Comparison of ENCODE assay signal across 8 cellular contexts in the genomic region with DNA sequence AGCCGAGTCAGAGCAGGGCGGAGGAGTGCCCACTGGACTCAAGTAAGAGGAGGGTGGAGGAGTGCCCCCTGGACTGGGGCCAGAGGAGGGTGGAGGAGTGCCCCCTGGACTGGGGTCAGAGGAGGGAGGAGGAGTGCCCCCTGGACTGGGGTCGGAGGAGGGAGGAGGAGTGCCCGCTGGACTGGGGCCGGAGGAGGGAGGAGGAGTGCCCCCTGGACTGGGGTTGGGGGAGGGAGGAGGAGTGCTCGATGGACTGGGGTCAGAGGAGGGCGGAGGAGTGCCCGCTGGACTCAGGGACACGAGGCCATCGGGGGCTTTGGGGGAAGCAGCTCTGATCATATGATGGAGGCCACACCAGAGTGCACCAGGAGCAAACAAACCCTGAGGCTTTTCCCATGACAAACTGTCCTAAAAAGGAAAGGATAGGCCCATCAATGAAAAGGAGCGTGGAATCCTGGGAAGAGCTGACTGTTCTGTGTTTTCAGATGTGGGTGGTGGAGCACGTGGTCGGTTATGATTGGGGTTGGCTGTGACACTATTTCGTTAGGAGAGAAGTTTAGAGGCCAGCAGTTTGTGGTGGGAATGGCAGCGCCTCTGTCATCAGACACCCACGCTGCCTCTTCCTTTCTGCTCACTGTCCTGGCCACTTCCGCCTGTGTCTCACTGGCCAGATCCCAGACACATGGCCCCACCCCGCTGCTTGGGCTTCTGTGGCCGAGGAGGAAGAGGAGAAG.
DNase-seq lines count a peak whose midpoint lies in the region; ATAC-seq lines count a peak whose summit lies in the region.

No MANE protein-coding gene starts in this region.

- peak; percentile 59 for DNase-seq in SIG-M5 treated with dmso at 0.1 percent for 504 hours (lab: John Stamatoyannopoulos, UW; ENCODE audit: unreplicated experiment)
- no peak for DNase-seq in SIG-M5 (lab: John Stamatoyannopoulos, UW)
- peak; percentile 30 to 54 for DNase-seq in activated T-cell treated with anti-CD3 and anti-CD28 coated beads, Interleukin-2, amount 50 U/mL, for 48 hours
- DNase-seq in stromal cell of bone marrow (ENCODE audit: low read depth): peak; percentile 85
- no peak for DNase-seq in NCI-H187 (lab: John Stamatoyannopoulos, UW)

- peak overlapping the region; percentile 38 for H3K27ac ChIP-seq in layer of hippocampus (ENCODE audit: low read depth, low read length)

- H3K27me3 ChIP-seq in layer of hippocampus (ENCODE audit: control insufficient read depth, insufficient read depth, low read length): no peaks in the 10 kb centered on the region

- ATAC-seq in GM18909 (IDR thresholded peaks at IDR 0.05; ENCODE audit: poor library complexity, unreplicated experiment): no peak
- no peak for ATAC-seq in GM18502 (IDR thresholded peaks at IDR 0.05; ENCODE audit: poor library complexity, unreplicated experiment)

Comparison
In these comparisons a context has a peak if more than half of its experiments do, and no peak if none do; other contexts are left out.
1. DNase-seq: peak in SIG-M5 treated with dmso at 0.1 percent for 504 hours (single experiment), activated T-cell treated with anti-CD3 and anti-CD28 coated beads, Interleukin-2, amount 50 U/mL, for 48 hours (2 of 2) and stromal cell of bone marrow (single experiment); none in SIG-M5 (single experiment) and NCI-H187 (0 of 2).